18 cellular contexts compared by ENCODE assay signal in genomic region chr2:160207271-160207670, GRCh38. TPM values are rescaled to one million over a fixed set of nuclear protein-coding genes. Genes with fewer than 3 reads are reported as not detected.
A peak's percentile ranks its signal among the peaks of the same experiment; 100 is the strongest.
DNase-seq lines count a peak whose midpoint lies in the region; TF ChIP-seq lines count a peak whose summit lies in the region.
"Had no signal": no experiment of that assay in that cellular context is flagged by ENCODE, and none has a peak within 500 bp of the region (broad histone marks: within the 10 kb centered on the region; RNA-seq: fewer than 3 reads in every experiment).

No MANE protein-coding gene starts in this region.

- H3K9me3 Mint-ChIP-seq in activated naive CD4-positive, alpha-beta T cell treated with anti-CD3 and anti-CD28 coated beads for 36 hours = no peaks in the 10 kb centered on the region
- no peaks in the 10 kb centered on the region for H3K9me3 Mint-ChIP-seq in activated naive CD4-positive, alpha-beta T cell treated with anti-CD3 and anti-CD28 coated beads, Interleukin-2, amount 10 ng/mL, durations not matched to agents 7 days and 5 days

- peak overlapping the region; percentile 82 for H2BK12ac ChIP-seq in trophoblast cell (ENCODE audit: low read length)

- H4K8ac ChIP-seq in trophoblast cell (ENCODE audit: low read depth, low read length) = no peak overlapping the region

- WGBS in trophoblast cell (ENCODE audit: extremely low coverage, insufficient coverage, insufficient read length) = no CpG with 5 or more reads among the region's 4 CpGs

- intact Hi-C loops in activated naive CD4-positive, alpha-beta T cell treated with anti-CD3 and anti-CD28 coated beads for 36 hours (cut with micrococcal nuclease) = no loop called here

- peaks cover 34 to 36% of the 10 kb centered on the region in 2 experiments for H3K4me1 ChIP-seq in trophoblast cell (ENCODE audit: control insufficient read depth in 1 of 2, insufficient read depth in 2 of 2, low read length in 2 of 2)

- no peak overlapping the region for H3K9ac ChIP-seq in trophoblast cell (ENCODE audit: low read length)

- CTCF ChIA-PET in activated naive CD4-positive, alpha-beta T cell treated with anti-CD3 and anti-CD28 coated beads for 36 hours (lab: Charles Lee) = interaction anchor here (0.6 to 4.2 kb wide), 3 partner anchors 12 to 848 kb away, joined by 3 to 27 read pairs (median 3); no protein-coding TSS in a partner anchor
- CTCF ChIA-PET in activated naive CD4-positive, alpha-beta T cell treated with anti-CD3 and anti-CD28 coated beads, Interleukin-2, amount 10 ng/mL, durations not matched to agents 7 days and 5 days (lab: Charles Lee) = interaction anchor here (0.6 to 6.1 kb wide), 3 partner anchors 14 to 98 kb away, joined by 3 to 44 read pairs (median 3); no protein-coding TSS in a partner anchor

- H3K36me3 Mint-ChIP-seq in activated naive CD4-positive, alpha-beta T cell treated with anti-CD3 and anti-CD28 coated beads for 36 hours (ENCODE audit: low read depth) = no peaks in the 10 kb centered on the region
- H3K36me3 Mint-ChIP-seq in activated naive CD4-positive, alpha-beta T cell treated with anti-CD3 and anti-CD28 coated beads, Interleukin-2, amount 10 ng/mL, durations not matched to agents 7 days and 5 days = no peaks in the 10 kb centered on the region

- H3K27ac ChIP-seq in trophoblast cell (ENCODE audit: low read depth, low read length) = peak overlapping the region; percentile 98

- TF ChIP-seq CTCF in epithelial cell of esophagus (IDR thresholded peaks at IDR 0.05; ENCODE audit: insufficient read depth, low read depth, low read length, missing control alignments) = no peak

- no peaks in the 10 kb centered on the region for H3K27me3 Mint-ChIP-seq in activated naive CD4-positive, alpha-beta T cell treated with anti-CD3 and anti-CD28 coated beads for 36 hours (ENCODE audit: low read depth)
- peaks cover 11% of the 10 kb centered on the region for H3K27me3 Mint-ChIP-seq in activated naive CD4-positive, alpha-beta T cell treated with anti-CD3 and anti-CD28 coated beads, Interleukin-2, amount 10 ng/mL, durations not matched to agents 7 days and 5 days

- no peak for DNase-seq in activated naive CD4-positive, alpha-beta T cell treated with anti-CD3 and anti-CD28 coated beads for 36 hours
- DNase-seq in activated naive CD4-positive, alpha-beta T cell treated with anti-CD3 and anti-CD28 coated beads, Interleukin-2, amount 10 ng/mL, durations not matched to agents 7 days and 5 days = no peak
- DNase-seq in epithelial cell of esophagus (ENCODE audit: low read depth) (peak; percentile 51), trophoblast cell (peak; percentile 89 to 97), UCSD-AML1 (lab: John Stamatoyannopoulos, UW; ENCODE audit: unreplicated experiment) (no peak), HCEC 1CT (no peak), NCI-H510A treated with DMSO at 0.1 percent for 48 hours (lab: John Stamatoyannopoulos, UW) (no peak), CD1c-positive myeloid dendritic cell (ENCODE audit: extremely low spot score) (no peak)
- DNase-seq: 8988T; activated CD8-positive, alpha-beta T cell treated with anti-CD3 and anti-CD28 coated beads, Interleukin-2, amount 10 ng/mL, durations not matched to agents 7 days and 5 days; activated naive CD4-positive, alpha-beta T cell treated with Interleukin-2 at 50 U/mL for 16 hours; cortex of kidney; glutamatergic neuron; MM.1S; NCI-H2171 treated with DMSO at 0.1 percent for 48 hours; stimulated activated CD4-positive, alpha-beta T cell treated with anti-CD3 and anti-CD28 coated beads, Interleukin-4, amount 100 ng/mL, for 1 hour had no signal

- H3K36me3 ChIP-seq in trophoblast cell (ENCODE audit: control insufficient read depth in 1 of 2, insufficient read depth in 2 of 2, low read length in 2 of 2) = no peaks in the 10 kb centered on the region

- H3K4me1 Mint-ChIP-seq in activated naive CD4-positive, alpha-beta T cell treated with anti-CD3 and anti-CD28 coated beads for 36 hours (ENCODE audit: low read depth) = peaks cover 29% of the 10 kb centered on the region
- H3K4me1 Mint-ChIP-seq in activated naive CD4-positive, alpha-beta T cell treated with anti-CD3 and anti-CD28 coated beads, Interleukin-2, amount 10 ng/mL, durations not matched to agents 7 days and 5 days = peaks cover 7% of the 10 kb centered on the region

- no peak overlapping the region for H2AFZ ChIP-seq in trophoblast cell (ENCODE audit: insufficient read depth, low read length, poor library complexity)

- peaks cover 60% of the 10 kb centered on the region for H3K79me1 ChIP-seq in trophoblast cell (ENCODE audit: low read length)

- peak overlapping the region; percentile 94 for H4K91ac ChIP-seq in trophoblast cell (ENCODE audit: low read depth, low read length)

- peak overlapping the region; percentile 91 for H2BK120ac ChIP-seq in trophoblast cell (ENCODE audit: insufficient read depth, low read length, poor library complexity)

- no peak overlapping the region for H3K4me3 Mint-ChIP-seq in activated naive CD4-positive, alpha-beta T cell treated with anti-CD3 and anti-CD28 coated beads for 36 hours
- H3K4me3 Mint-ChIP-seq in activated naive CD4-positive, alpha-beta T cell treated with anti-CD3 and anti-CD28 coated beads, Interleukin-2, amount 10 ng/mL, durations not matched to agents 7 days and 5 days = no peak overlapping the region
- H3K4me3 Mint-ChIP-seq: activated CD8-positive, alpha-beta T cell treated with anti-CD3 and anti-CD28 coated beads, Interleukin-2, amount 10 ng/mL, durations not matched to agents 7 days and 5 days had no signal

- no peaks in the 10 kb centered on the region for H3K27me3 ChIP-seq in trophoblast cell (ENCODE audit: insufficient read depth, low read length)

- H3K4ac ChIP-seq in trophoblast cell (ENCODE audit: low read depth, low read length) = no peak overlapping the region

- H3K4me3 ChIP-seq in epithelial cell of esophagus (ENCODE audit: low read length) (no peak overlapping the region), trophoblast cell (ENCODE audit: low read depth, low read length) (no peak overlapping the region)
- H3K4me3 ChIP-seq: lung had no signal

- H3K18ac ChIP-seq in trophoblast cell (ENCODE audit: low read length) = no peak overlapping the region

- peaks cover 7% of the 10 kb centered on the region for H3K79me2 ChIP-seq in trophoblast cell (ENCODE audit: control insufficient read depth, insufficient read depth, low read length, poor library complexity)

- H2AK5ac ChIP-seq in trophoblast cell (ENCODE audit: low read length) = no peak overlapping the region

- H3K27ac Mint-ChIP-seq in activated naive CD4-positive, alpha-beta T cell treated with anti-CD3 and anti-CD28 coated beads for 36 hours = peak overlapping the region; percentile 51
- no peak overlapping the region for H3K27ac Mint-ChIP-seq in activated naive CD4-positive, alpha-beta T cell treated with anti-CD3 and anti-CD28 coated beads, Interleukin-2, amount 10 ng/mL, durations not matched to agents 7 days and 5 days
- H3K27ac Mint-ChIP-seq: activated CD8-positive, alpha-beta T cell treated with anti-CD3 and anti-CD28 coated beads, Interleukin-2, amount 10 ng/mL, durations not matched to agents 7 days and 5 days had no signal

- no peak overlapping the region for H3K23ac ChIP-seq in trophoblast cell (ENCODE audit: low read length)

- peak overlapping the region; percentile 33 for H3K14ac ChIP-seq in trophoblast cell (ENCODE audit: low read length)

- H3K9me3 ChIP-seq in trophoblast cell (ENCODE audit: insufficient read depth, low read depth, low read length) = no peaks in the 10 kb centered on the region

- no peak overlapping the region for H4K12ac ChIP-seq in trophoblast cell (ENCODE audit: low read depth, low read length)

- H2BK5ac ChIP-seq in trophoblast cell (ENCODE audit: low read depth, low read length, poor library complexity) = peak overlapping the region; percentile 90

- no peak overlapping the region for H3K4me2 ChIP-seq in trophoblast cell (ENCODE audit: low read length)

RNA-seq across cellular contexts. Expression of gene ITGB6, which starts 7.2 kb away (rescaled TPM):
- total RNA-seq in activated naive CD4-positive, alpha-beta T cell treated with anti-CD3 and anti-CD28 coated beads for 36 hours = not detected
- polyA plus RNA-seq in trophoblast cell (2013) = 100 and 101 TPM in 2 replicates
- total RNA-seq: activated CD8-positive, alpha-beta T cell treated with anti-CD3 and anti-CD28 coated beads, Interleukin-2, amount 10 ng/mL, durations not matched to agents 7 days and 5 days; T-helper 2 cell treated with Interferon-gamma antibody and Interleukin-4, amounts not matched to agents 100 ng/mL and 5 ng/mL, for 36 hours had no signal

Comparison
In these comparisons a context has a peak if more than half of its experiments do, and no peak if none do; other contexts are left out.
1. DNase-seq: peak in epithelial cell of esophagus (single experiment) and trophoblast cell (2 of 2); none in activated naive CD4-positive, alpha-beta T cell treated with anti-CD3 and anti-CD28 coated beads for 36 hours (single experiment), activated naive CD4-positive, alpha-beta T cell treated with anti-CD3 and anti-CD28 coated beads, Interleukin-2, amount 10 ng/mL, durations not matched to agents 7 days and 5 days (single experiment), UCSD-AML1 (single experiment), HCEC 1CT (single experiment), NCI-H510A treated with DMSO at 0.1 percent for 48 hours (single experiment) and CD1c-positive myeloid dendritic cell (single experiment).